In genomic region chr9:88388886-88389617, GRCh38 we compare ENCODE assay signal across 8 cellular contexts. TPM values are rescaled to one million over a fixed set of nuclear protein-coding genes. Genes with fewer than 3 reads are reported as not detected.
A peak's percentile ranks its signal among the peaks of the same experiment; 100 is the strongest.
DNase-seq lines count a peak whose midpoint lies in the region; ATAC-seq and TF ChIP-seq lines count a peak whose summit lies in the region.

No MANE protein-coding gene starts in this region.

- peak; percentile 33 for ATAC-seq in GM19351 (IDR thresholded peaks at IDR 0.05; ENCODE audit: unreplicated experiment)
- peak; percentile 25 for ATAC-seq in HG03442 (IDR thresholded peaks at IDR 0.05; ENCODE audit: unreplicated experiment)
- ATAC-seq in thoracic aorta (ENCODE audit: insufficient number of reproducible peaks, low FRiP score, low read depth) = no peak

- no peaks in the 10 kb centered on the region; the same call in 1 of the 2 replicates for H3K36me3 ChIP-seq in OCI-LY1 (ENCODE audit: insufficient read depth, low read length)
- H3K36me3 ChIP-seq in thoracic aorta = no peaks in the 10 kb centered on the region

- H3K27me3 ChIP-seq in OCI-LY1 (ENCODE audit: insufficient read depth, low read length) = no peaks in the 10 kb centered on the region
- H3K27me3 ChIP-seq in thoracic aorta (replicated peaks; ENCODE audit: insufficient read depth) = no peaks in the 10 kb centered on the region

- H3K9me3 Mint-ChIP-seq in activated T-helper 2 cell treated with anti-CD3 and anti-CD28 coated beads, Interferon-gamma antibody, Interleukin-2, Interleukin-4, amounts not matched to agents 10 μg/mL and 5 μg/mL and 100 μg/mL, durations not matched to agents 14 hours and 24 hours and 36 hours = no peaks in the 10 kb centered on the region
- no peaks in the 10 kb centered on the region for H3K9me3 Mint-ChIP-seq in nephron

- peaks cover 27% of the 10 kb centered on the region; the same call in 1 of the 2 replicates for H3K79me2 ChIP-seq in OCI-LY1 (ENCODE audit: insufficient read depth, low read length)

- DNase-seq in CD1c-positive myeloid dendritic cell (ENCODE audit: extremely low spot score) (peak; percentile 80), foreskin fibroblast (peak; percentile 53 to 78), thoracic aorta (ENCODE audit: low spot score) (no peak)
- peak; percentile 35 for DNase-seq in activated T-helper 2 cell treated with anti-CD3 and anti-CD28 coated beads, Interferon-gamma antibody, Interleukin-2, Interleukin-4, amounts not matched to agents 10 μg/mL and 5 μg/mL and 100 μg/mL, durations not matched to agents 14 hours and 24 hours and 36 hours (ENCODE audit: low spot score)

- H3K4me1 ChIP-seq in OCI-LY1 (ENCODE audit: insufficient read depth, low read length, severe bottlenecking) (peaks cover 17% of the 10 kb centered on the region), thoracic aorta (ENCODE audit: control insufficient read depth in 1 of 2, low read depth in 2 of 2) (peaks cover 15 to 23% of the 10 kb centered on the region in 2 donors)

- H2AFZ ChIP-seq in OCI-LY1 (ENCODE audit: low read length) = peak overlapping the region; percentile 84; the same call in 1 of the 2 replicates

- H3K4me3 Mint-ChIP-seq in activated T-helper 2 cell treated with anti-CD3 and anti-CD28 coated beads, Interferon-gamma antibody, Interleukin-2, Interleukin-4, amounts not matched to agents 10 μg/mL and 5 μg/mL and 100 μg/mL, durations not matched to agents 14 hours and 24 hours and 36 hours (ENCODE audit: low read depth) = peak overlapping the region; percentile 93
- peak overlapping the region; percentile 94 to 99 (median 99) for H3K4me3 Mint-ChIP-seq in nephron

- H3K27ac ChIP-seq in OCI-LY1 (ENCODE audit: low read depth, low read length, poor library complexity, severe bottlenecking) (no peak overlapping the region), thoracic aorta (peak overlapping the region; percentile 77 to 78)

- peaks cover 33% of the 10 kb centered on the region for H3K4me1 Mint-ChIP-seq in activated T-helper 2 cell treated with anti-CD3 and anti-CD28 coated beads, Interferon-gamma antibody, Interleukin-2, Interleukin-4, amounts not matched to agents 10 μg/mL and 5 μg/mL and 100 μg/mL, durations not matched to agents 14 hours and 24 hours and 36 hours (ENCODE audit: low read depth)
- H3K4me1 Mint-ChIP-seq in nephron = peaks cover 46% of the 10 kb centered on the region

- peak overlapping the region; percentile 94 for H3K27ac Mint-ChIP-seq in activated T-helper 2 cell treated with anti-CD3 and anti-CD28 coated beads, Interferon-gamma antibody, Interleukin-2, Interleukin-4, amounts not matched to agents 10 μg/mL and 5 μg/mL and 100 μg/mL, durations not matched to agents 14 hours and 24 hours and 36 hours
- H3K27ac Mint-ChIP-seq in nephron = peak overlapping the region; percentile 99 to 100 (median 100)

- no peaks in the 10 kb centered on the region for H3K27me3 Mint-ChIP-seq in activated T-helper 2 cell treated with anti-CD3 and anti-CD28 coated beads, Interferon-gamma antibody, Interleukin-2, Interleukin-4, amounts not matched to agents 10 μg/mL and 5 μg/mL and 100 μg/mL, durations not matched to agents 14 hours and 24 hours and 36 hours (ENCODE audit: low read depth)
- H3K27me3 Mint-ChIP-seq in nephron (ENCODE audit: low read depth) = no peaks in the 10 kb centered on the region

- TF ChIP-seq CTCF in OCI-LY1 (IDR thresholded peaks at IDR 0.05; ENCODE audit: low read length) = no peak; the same call in 1 of the 2 replicates
- no peak for TF ChIP-seq CTCF in foreskin fibroblast (IDR thresholded peaks at IDR 0.05; ENCODE audit: low read depth, low read length)
- TF ChIP-seq CTCF in nephron (IDR thresholded peaks at IDR 0.05; ENCODE audit: unreplicated experiment in 3 of 3) = peak in 1 of 3 experiments; percentile 5
- no peak for TF ChIP-seq CTCF in thoracic aorta (IDR thresholded peaks at IDR 0.05)

- H3K9me2 ChIP-seq in OCI-LY1 (ENCODE audit: low read depth, low read length) = no peaks in the 10 kb centered on the region

- no peaks in the 10 kb centered on the region for H4K20me1 ChIP-seq in OCI-LY1 (ENCODE audit: insufficient read depth, low read length)

- H3K4me3 ChIP-seq in OCI-LY1 (ENCODE audit: low read depth, low read length, poor library complexity, severe bottlenecking) (peak overlapping the region; percentile 98), foreskin fibroblast (ENCODE audit: low read depth in 1 of 2, low read length in 2 of 2) (peak overlapping the region; percentile 78 to 79), thoracic aorta (peak overlapping the region; percentile 95)

- no peaks in the 10 kb centered on the region for H3F3A ChIP-seq in OCI-LY1 (ENCODE audit: insufficient read depth, low read length)

- peak overlapping the region; percentile 99 for H3K4me2 ChIP-seq in OCI-LY1 (ENCODE audit: low read length)

- H3K36me3 Mint-ChIP-seq in activated T-helper 2 cell treated with anti-CD3 and anti-CD28 coated beads, Interferon-gamma antibody, Interleukin-2, Interleukin-4, amounts not matched to agents 10 μg/mL and 5 μg/mL and 100 μg/mL, durations not matched to agents 14 hours and 24 hours and 36 hours (ENCODE audit: low read depth) = peaks cover 24% of the 10 kb centered on the region
- H3K36me3 Mint-ChIP-seq in nephron (ENCODE audit: low read depth) = peaks cover 25% of the 10 kb centered on the region

- no peaks in the 10 kb centered on the region for H3K9me3 ChIP-seq in OCI-LY1 (ENCODE audit: low read length)
- H3K9me3 ChIP-seq in thoracic aorta = no peaks in the 10 kb centered on the region

- intact Hi-C loops in activated T-helper 2 cell treated with anti-CD3 and anti-CD28 coated beads, Interferon-gamma antibody, Interleukin-2, Interleukin-4, amounts not matched to agents 10 μg/mL and 5 μg/mL and 100 μg/mL, durations not matched to agents 14 hours and 24 hours and 36 hours (cut with micrococcal nuclease) = loop anchor here (2.0 to 10.0 kb wide), 3 partner anchors 86 to 282 kb away; no protein-coding TSS in a partner anchor

- H3K9ac ChIP-seq in OCI-LY1 (ENCODE audit: low read length) = peak overlapping the region; percentile 96

RNA-seq across cellular contexts. Expression of gene SPIN1, which starts 0.8 kb away (rescaled TPM):
- 26.5 and 32.6 TPM in 2 replicates for total RNA-seq in activated T-helper 2 cell treated with anti-CD3 and anti-CD28 coated beads, Interferon-gamma antibody, Interleukin-2, Interleukin-4, amounts not matched to agents 10 μg/mL and 5 μg/mL and 100 μg/mL, durations not matched to agents 14 hours and 24 hours and 36 hours
- 100 to 1,000 TPM in 1 of 2 donors, 10 to 100 TPM in 1; 81.2 to 145 TPM for total RNA-seq in thoracic aorta
